In the genomic region with DNA sequence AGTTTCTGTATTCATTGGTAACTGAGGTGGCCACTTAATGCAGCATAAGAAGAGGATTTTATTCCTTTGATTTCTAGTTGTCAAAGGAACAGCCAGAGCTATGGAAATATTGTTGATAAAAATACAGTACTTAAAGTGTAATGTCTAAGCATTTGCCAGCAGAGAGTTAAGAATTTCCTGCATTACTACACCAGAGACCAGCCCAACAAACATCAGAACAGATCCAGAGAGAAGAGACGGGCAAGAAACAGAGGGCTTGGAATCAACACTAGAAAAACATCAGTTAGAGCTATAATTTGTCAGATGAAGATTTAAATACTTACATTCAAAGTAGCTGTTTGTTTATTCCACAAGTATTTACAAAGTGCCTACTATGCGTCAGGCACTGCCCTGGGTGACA, we compare ENCODE assay signal across 22 cellular contexts.
"Had no signal": no experiment of that assay in that cellular context is flagged by ENCODE, and none has a peak within 500 bp of the region (broad histone marks: within the 10 kb centered on the region; RNA-seq: fewer than 3 reads in every experiment).

No MANE protein-coding gene starts in this region.

- H3K4me1 Mint-ChIP-seq: activated CD4-positive, alpha-beta T cell treated with anti-CD3 and anti-CD28 coated beads, Interleukin-2, amount 10 ng/mL, durations not matched to agents 24 days and 14 days; immature natural killer cell; naive B cell; WTC11 had no signal

- H3K36me3 ChIP-seq: brain microvascular endothelial cell, pancreas, suprapubic skin, upper lobe of left lung had no signal

- H3K4me3 ChIP-seq: lung, pancreas, suprapubic skin, upper lobe of left lung had no signal

- H3K9me3 Mint-ChIP-seq: activated CD4-positive, alpha-beta T cell treated with anti-CD3 and anti-CD28 coated beads, Interleukin-2, amount 10 ng/mL, durations not matched to agents 24 days and 14 days; activated naive CD4-positive, alpha-beta T cell treated with anti-CD3 and anti-CD28 coated beads, Interleukin-2, amount 50 U/mL, for 72 hours; activated T-cell treated with anti-CD3 and anti-CD28 coated beads, Interleukin-2, amount 50 U/mL, for 72 hours; immature natural killer cell; naive B cell; WTC11 had no signal

- DNase-seq: activated CD4-positive, alpha-beta T cell treated with anti-CD3 and anti-CD28 coated beads, Interleukin-2, amount 10 ng/mL, durations not matched to agents 24 days and 14 days; activated CD8-positive, alpha-beta memory T cell treated with anti-CD3 and anti-CD28 coated beads, Interleukin-2, amount 50 U/mL, for 48 hours; activated gamma-delta T cell; activated T-cell treated with anti-CD3 and anti-CD28 coated beads, Interleukin-2, amount 50 U/mL, for 72 hours; amygdala; brain microvascular endothelial cell; dorsolateral prefrontal cortex; foreskin fibroblast; head of caudate nucleus; immature natural killer cell; naive B cell; pancreas; stimulated activated CD4-positive, alpha-beta T cell treated with anti-CD3 and anti-CD28 coated beads, Interleukin-15, amount 100 ng/mL, for 24 hours; stimulated activated CD4-positive, alpha-beta T cell treated with anti-CD3 and anti-CD28 coated beads, Interleukin-4, amount 100 ng/mL, for 1 hour; stimulated activated naive CD4-positive, alpha-beta T cell; T-helper 2 cell; upper lobe of left lung had no signal

- H3K36me3 Mint-ChIP-seq: activated naive CD4-positive, alpha-beta T cell treated with anti-CD3 and anti-CD28 coated beads, Interleukin-2, amount 50 U/mL, for 72 hours; immature natural killer cell; naive B cell; WTC11 had no signal

- H3K27ac Mint-ChIP-seq: activated CD4-positive, alpha-beta T cell treated with anti-CD3 and anti-CD28 coated beads, Interleukin-2, amount 10 ng/mL, durations not matched to agents 24 days and 14 days; activated T-cell treated with anti-CD3 and anti-CD28 coated beads, Interleukin-2, amount 50 U/mL, for 72 hours; immature natural killer cell; naive B cell; WTC11 had no signal

- H3K27ac ChIP-seq: brain microvascular endothelial cell, pancreas had no signal

- ATAC-seq: activated naive CD4-positive, alpha-beta T cell treated with anti-CD3 and anti-CD28 coated beads, Interleukin-2, amount 50 U/mL, for 72 hours; activated T-cell treated with anti-CD3 and anti-CD28 coated beads, Interleukin-2, amount 50 U/mL, for 72 hours; esophagus mucosa; WTC11 had no signal

- H3K4me3 Mint-ChIP-seq: activated CD4-positive, alpha-beta T cell treated with anti-CD3 and anti-CD28 coated beads, Interleukin-2, amount 10 ng/mL, durations not matched to agents 24 days and 14 days; activated T-cell treated with anti-CD3 and anti-CD28 coated beads, Interleukin-2, amount 50 U/mL, for 72 hours; immature natural killer cell; naive B cell; WTC11 had no signal

- H3K4me1 ChIP-seq: pancreas had no signal

- H3K9me3 ChIP-seq: pancreas, suprapubic skin, upper lobe of left lung had no signal

- H3K27me3 ChIP-seq: brain microvascular endothelial cell, dorsolateral prefrontal cortex, suprapubic skin, upper lobe of left lung had no signal
